In the genomic region with DNA sequence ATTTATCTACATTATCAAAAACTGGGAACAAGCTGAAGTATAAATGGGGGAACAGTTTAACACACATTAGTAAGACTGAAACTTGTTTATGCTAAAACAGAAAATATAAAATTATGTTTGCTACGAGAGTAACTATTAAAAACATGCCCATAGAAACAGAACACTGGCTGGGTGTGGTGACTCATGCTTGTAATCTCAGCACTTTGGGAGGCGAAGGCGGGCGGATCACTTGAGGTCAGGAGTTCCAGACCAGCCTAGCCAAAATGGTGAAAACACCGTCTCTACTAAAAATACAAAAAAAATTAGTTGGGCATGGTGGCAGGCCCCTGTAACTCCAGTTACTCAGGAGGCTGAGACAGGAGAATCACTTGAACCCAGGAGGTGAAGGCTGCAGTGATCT, we compare ENCODE assay signal across 8 cellular contexts. TPM values are rescaled to one million over a fixed set of nuclear protein-coding genes. Genes with fewer than 3 reads are reported as not detected.
DNase-seq lines count a peak whose midpoint lies in the region; FAIRE-seq and TF ChIP-seq lines count a peak whose summit lies in the region.
"Not testable (repeated sequence)": the region's sequence is repeated elsewhere in the genome, so short reads cannot be mapped to it uniquely, and the experiment has no call there.

No MANE protein-coding gene starts in this region.

- TF ChIP-seq EP300 in esophagus muscularis mucosa (IDR thresholded peaks at IDR 0.05), result not testable (repeated sequence)

- not testable (repeated sequence) for TF ChIP-seq POLR2A in esophagus muscularis mucosa (IDR thresholded peaks at IDR 0.05; ENCODE audit: low read depth)

- H3K27ac ChIP-seq in GM23248 (peak overlapping the region; percentile 91), SJSA1 (peak overlapping the region; percentile 43), astrocyte (ENCODE audit: low read depth, low read length) (peak overlapping the region; percentile 37), esophagus muscularis mucosa (replicated peaks in 1 of 4) (peak overlapping the region; percentile 10 to 69 (median 60)), smooth muscle cell (ENCODE audit: low read depth) (peak overlapping the region; percentile 78)

- peaks cover 50% of the 10 kb centered on the region for H3F3A ChIP-seq in GM23248 (ENCODE audit: insufficient read depth)
- peaks cover 36% of the 10 kb centered on the region for H3F3A ChIP-seq in smooth muscle cell (ENCODE audit: low read depth)

- not testable (repeated sequence) for H3K4me3 Mint-ChIP-seq in astrocyte (ENCODE audit: unreplicated experiment)

- intact Hi-C loops in esophagus muscularis mucosa (cut with DNase I), result not testable (repeated sequence)

- H3K9me2 ChIP-seq in GM23248 (ENCODE audit: insufficient read depth), result not testable (repeated sequence)

- DNase-seq in A172 (ENCODE audit: low spot score) (peak; percentile 45), GM23248 (peak; percentile 67), SJSA1 (ENCODE audit: low read depth in 1 of 2, low spot score in 2 of 2) (peak; percentile 25 to 58), astrocyte (ENCODE audit: low read depth) (peak; percentile 25), iris pigment epithelial cell (ENCODE audit: low read depth) (peak; percentile 72)
- peak; percentile 59 for DNase-seq in activated CD8-positive, alpha-beta memory T cell treated with anti-CD3 and anti-CD28 coated beads, Interleukin-2, amount 50 U/mL, for 48 hours
- DNase-seq in esophagus muscularis mucosa (ENCODE audit: extremely low spot score); smooth muscle cell (lab: John Stamatoyannopoulos, UW; ENCODE audit: unreplicated experiment): not testable (repeated sequence)

- peak overlapping the region; percentile 53 for H3K27ac Mint-ChIP-seq in astrocyte (ENCODE audit: unreplicated experiment)

- H3K9me3 Mint-ChIP-seq in astrocyte (ENCODE audit: unreplicated experiment), result not testable (repeated sequence)

- not testable (repeated sequence) for H3K27me3 ChIP-seq in GM23248 (replicated peaks; ENCODE audit: insufficient read depth); SJSA1 (replicated peaks); astrocyte (ENCODE audit: insufficient read depth, low read length); esophagus muscularis mucosa; smooth muscle cell (ENCODE audit: low read depth)

- H2AFZ ChIP-seq in GM23248; astrocyte (ENCODE audit: low read depth, low read length); smooth muscle cell (ENCODE audit: low read depth): not testable (repeated sequence)

- peak overlapping the region; percentile 67 for H3K9ac ChIP-seq in GM23248
- not testable (repeated sequence) for H3K9ac ChIP-seq in astrocyte (ENCODE audit: low read length); smooth muscle cell (ENCODE audit: low read depth)

- peaks cover 15% of the 10 kb centered on the region for H3K36me3 Mint-ChIP-seq in astrocyte (ENCODE audit: low read depth, unreplicated experiment)

- H3K9me3 ChIP-seq in GM23248 (ENCODE audit: low read depth); SJSA1 (replicated peaks); astrocyte (ENCODE audit: insufficient read depth, low read depth, low read length); esophagus muscularis mucosa; smooth muscle cell (replicated peaks; ENCODE audit: low read depth): not testable (repeated sequence)

- 3% methylated on average over 5 of the region's 5 CpGs for WGBS in GM23248 (ENCODE audit: low coverage in 1 of 2, low lambda C conversion rate in 2 of 2, missing lambda C conversion rate in 2 of 2), 2 experiments
- 31% methylated on average over 5 of the region's 5 CpGs for WGBS in esophagus muscularis mucosa
- 8% methylated on average over 5 of the region's 5 CpGs for WGBS in smooth muscle cell (ENCODE audit: low lambda C conversion rate)

- H3K79me2 ChIP-seq in GM23248 (ENCODE audit: insufficient read depth) (peaks cover 99% of the 10 kb centered on the region), astrocyte (ENCODE audit: insufficient read depth, low read length) (peaks cover 95% of the 10 kb centered on the region), smooth muscle cell (ENCODE audit: low read depth) (peaks cover 93% of the 10 kb centered on the region)

- not testable (repeated sequence) for H3K27me3 Mint-ChIP-seq in astrocyte (ENCODE audit: low read depth, unreplicated experiment)

- peak overlapping the region; percentile 74 for H3K4me2 ChIP-seq in GM23248 (ENCODE audit: unreplicated experiment)
- H3K4me2 ChIP-seq in astrocyte (ENCODE audit: low read length), result not testable (repeated sequence)
- peak overlapping the region; percentile 67 for H3K4me2 ChIP-seq in smooth muscle cell

- not testable (repeated sequence) for TF ChIP-seq CTCF in astrocyte (IDR thresholded peaks at IDR 0.05; ENCODE audit: insufficient read depth, low read depth, low read length); esophagus muscularis mucosa (IDR thresholded peaks at IDR 0.05); smooth muscle cell (IDR thresholded peaks at IDR 0.05; ENCODE audit: borderline replicate concordance, insufficient read depth, poor library complexity, severe bottlenecking)

- FAIRE-seq in astrocyte (lab: Jason Lieb, UNC), result not testable (repeated sequence)

- H3K4me1 Mint-ChIP-seq in astrocyte (ENCODE audit: low read depth, unreplicated experiment), result peaks cover 29% of the 10 kb centered on the region

- H4K20me1 ChIP-seq in GM23248 (ENCODE audit: insufficient read depth) (peaks cover 18% of the 10 kb centered on the region), astrocyte (ENCODE audit: insufficient read depth, low read length) (peaks cover 92% of the 10 kb centered on the region), smooth muscle cell (ENCODE audit: low read depth) (peaks cover 100% of the 10 kb centered on the region)

- peaks cover 39% of the 10 kb centered on the region for H3K4me1 ChIP-seq in GM23248 (ENCODE audit: insufficient read depth)
- H3K4me1 ChIP-seq in SJSA1 (replicated peaks), result not testable (repeated sequence)
- H3K4me1 ChIP-seq in astrocyte (ENCODE audit: insufficient read depth, low read length), result peaks cover 16% of the 10 kb centered on the region
- H3K4me1 ChIP-seq in esophagus muscularis mucosa, result peaks cover 32 to 76% (median 57%) of the 10 kb centered on the region in 4 donors
- peaks cover 11% of the 10 kb centered on the region for H3K4me1 ChIP-seq in smooth muscle cell (ENCODE audit: low read depth)

- H3K36me3 ChIP-seq in GM23248 (ENCODE audit: low read depth), result peaks cover 29% of the 10 kb centered on the region
- H3K36me3 ChIP-seq in SJSA1, result peaks cover 83% of the 10 kb centered on the region
- peaks cover 17% of the 10 kb centered on the region for H3K36me3 ChIP-seq in astrocyte (ENCODE audit: insufficient read depth, low read length)
- H3K36me3 ChIP-seq in esophagus muscularis mucosa, result peaks cover 12 to 76% (median 53%) of the 10 kb centered on the region in 4 donors
- H3K36me3 ChIP-seq in smooth muscle cell (ENCODE audit: low read depth), result not testable (repeated sequence)

- peak overlapping the region; percentile 42 for H3K4me3 ChIP-seq in GM23248
- H3K4me3 ChIP-seq in SJSA1; astrocyte (ENCODE audit: insufficient read depth, low read depth, low read length); esophagus muscularis mucosa; smooth muscle cell: not testable (repeated sequence)

- in situ Hi-C loops in GM23248 (cut with MboI), result not testable (repeated sequence)

RNA-seq across cellular contexts. Expression of a gene that starts 39.7 kb away (rescaled TPM):
- total RNA-seq in A172 (2014; rRNA removed; shearing (Covaris generic)), result 705 and 754 TPM in 2 replicates
- total RNA-seq in GM23248 (2014; rRNA removed; shearing (Covaris generic)), result 255 and 287 TPM in 2 replicates
- polyA plus RNA-seq in GM23248 (2016; fragmentation: Nextera tagmentation; extraction: Ambion mirVana) (599 and 605 TPM in 2 replicates), smooth muscle cell (383 and 429 TPM in 2 replicates)
- 370 and 490 TPM in 2 replicates for total RNA-seq in SJSA1 (2014; rRNA removed; shearing (Covaris generic))
- total RNA-seq in astrocyte (756 and 771 TPM in 2 replicates), esophagus muscularis mucosa (100 to 1,000 TPM; 329 to 408 (median 364) TPM), smooth muscle cell (586 and 662 TPM in 2 replicates)

Comparison
In these comparisons a context has a peak if more than half of its experiments do, and no peak if none do; other contexts are left out.
1. H3K27ac ChIP-seq: peak in every context shown above with its lines; median percentile 91 in GM23248; 78 in smooth muscle cell; 60 in esophagus muscularis mucosa; 43 in SJSA1; 37 in astrocyte.